Comparison of ENCODE assay signal across 24 cellular contexts in the genomic region with DNA sequence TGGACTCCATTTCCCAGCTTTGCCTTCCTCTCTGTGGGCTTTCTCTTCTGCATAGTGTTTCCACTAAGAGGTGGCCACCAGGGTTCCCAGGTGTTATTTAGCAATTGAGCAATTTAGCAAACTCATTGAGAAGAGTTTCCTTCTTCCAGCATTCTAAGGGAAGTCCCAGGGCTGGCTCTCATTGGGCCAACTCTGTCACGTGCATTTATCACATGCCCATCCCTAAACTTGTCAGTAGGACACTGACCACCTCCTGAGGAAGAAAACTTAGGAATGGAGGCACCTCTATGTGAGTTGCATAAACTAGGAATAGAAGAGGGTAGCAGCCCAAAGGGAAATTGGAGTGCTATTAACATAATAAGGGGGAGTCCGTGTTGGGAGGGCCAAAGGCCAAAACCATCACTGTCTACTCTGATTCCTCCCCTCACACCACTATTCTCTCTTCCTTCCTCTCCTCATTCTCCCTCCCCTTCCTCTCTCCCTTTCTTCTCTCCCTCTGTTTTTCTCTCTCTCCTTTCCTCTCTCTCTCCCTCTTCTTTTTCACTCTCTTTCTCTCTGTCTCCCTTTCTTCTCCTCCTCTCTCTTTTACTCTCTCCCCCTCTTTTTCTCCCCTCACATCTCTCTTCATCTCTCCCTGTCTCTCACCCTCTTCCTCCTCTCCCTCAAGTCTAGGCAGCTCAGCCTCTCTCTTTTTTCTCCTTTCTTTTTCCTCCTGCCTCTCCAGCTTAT.
"Had no signal": no experiment of that assay in that cellular context is flagged by ENCODE, and none has a peak within 500 bp of the region (broad histone marks: within the 10 kb centered on the region; RNA-seq: fewer than 3 reads in every experiment).

No MANE protein-coding gene starts in this region.

- ATAC-seq: body of pancreas, left cardiac atrium, sciatic nerve had no signal

- H3K27me3 ChIP-seq: adrenal gland, body of pancreas, ovary, uterus had no signal

- H3K4me3 ChIP-seq: adrenal gland, body of pancreas, ovary, skin epidermis, thoracic aorta, uterus had no signal

- H3K27ac ChIP-seq: adrenal gland, body of pancreas, ovary, skin epidermis, thoracic aorta, uterus, VCaP had no signal

- H3K36me3 ChIP-seq: adrenal gland, ovary, thoracic aorta, uterus had no signal

- H3K9me3 ChIP-seq: adrenal gland, body of pancreas, ovary, thoracic aorta, uterus had no signal

- H3K4me1 ChIP-seq: adrenal gland, body of pancreas, uterus had no signal

- DNase-seq: activated CD4-positive, alpha-beta memory T cell treated with anti-CD3 and anti-CD28 coated beads for 36 hours; activated CD4-positive, alpha-beta T cell treated with anti-CD3 and anti-CD28 coated beads, Interleukin-2, amount 10 ng/mL, durations not matched to agents 24 days and 14 days; activated CD4-positive, CD25-positive, alpha-beta regulatory T cell treated with anti-CD3 and anti-CD28 coated beads, Interleukin-2, amount 50 U/mL, for 72 hours; activated CD8-positive, alpha-beta memory T cell treated with anti-CD3 and anti-CD28 coated beads, Interleukin-2, amount 50 U/mL, for 4 hours; activated effector memory CD4-positive, alpha-beta T cell treated with anti-CD3 and anti-CD28 coated beads, Interleukin-2, amount 50 U/mL, for 16 hours; activated naive CD4-positive, alpha-beta T cell treated with anti-CD3 and anti-CD28 coated beads for 36 hours; activated naive CD8-positive, alpha-beta T cell treated with anti-CD3 and anti-CD28 coated beads for 36 hours; activated T-cell treated with anti-CD3 and anti-CD28 coated beads, Interleukin-2, amount 50 U/mL, for 1 hour; adrenal gland; aorta; body of pancreas; effector memory CD4-positive, alpha-beta T cell; left cardiac atrium; mammary epithelial cell; ovary; stimulated activated CD4-positive, alpha-beta T cell treated with anti-CD3 and anti-CD28 coated beads, Interleukin-12 subunit alpha, Interleukin-12 subunit beta, amount 100 ng/mL, for 4 hours; stimulated activated CD4-positive, alpha-beta T cell treated with anti-CD3 and anti-CD28 coated beads, Interleukin-4, amount 100 ng/mL, for 24 hours; stimulated activated naive CD4-positive, alpha-beta T cell; T-helper 9 cell; uterus had no signal
